1 cellular context compared by ENCODE assay signal in the genomic region with DNA sequence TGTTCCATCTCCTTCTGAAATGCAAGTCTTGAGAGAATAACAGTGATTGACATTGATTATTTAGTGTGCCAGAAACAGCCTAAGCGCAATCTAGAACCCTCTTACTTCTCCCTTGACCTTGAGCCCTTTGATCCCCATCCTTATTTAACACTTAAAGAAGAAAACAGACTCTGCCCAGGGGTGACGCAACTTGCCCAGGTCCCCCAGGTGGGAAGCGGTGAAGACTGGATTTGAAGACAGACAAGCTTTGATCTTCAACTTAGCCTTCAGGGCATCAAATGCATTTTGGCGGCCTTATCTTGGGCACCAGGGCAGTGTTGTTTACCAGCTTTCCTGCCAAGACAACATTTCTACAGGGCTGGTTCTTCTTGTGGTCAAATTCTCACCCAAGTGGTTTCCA.
TF ChIP-seq lines count a peak whose summit lies in the region.

No MANE protein-coding gene starts in this region.

TF ChIP-seq in WTC11, 78 proteins besides CTCF, POLR2A, EP300 and RAD21 (continued from another document):
- TF ChIP-seq SMAD3 (CRISPR knock-in tag; IDR thresholded peaks at IDR 0.05; ENCODE audit: borderline replicate concordance) (no peak), NFYB (CRISPR knock-in tag; conservative IDR thresholded peaks at IDR 0.05; ENCODE audit: low read depth) (no peak), FOXP1 (CRISPR knock-in tag; IDR thresholded peaks at IDR 0.05; ENCODE audit: borderline replicate concordance) (no peak), ZNF396 (CRISPR knock-in tag; IDR thresholded peaks at IDR 0.05; ENCODE audit: borderline replicate concordance) (no peak), GABPB1 (CRISPR knock-in tag; IDR thresholded peaks at IDR 0.05) (no peak)
- TF ChIP-seq, protein P1, sequence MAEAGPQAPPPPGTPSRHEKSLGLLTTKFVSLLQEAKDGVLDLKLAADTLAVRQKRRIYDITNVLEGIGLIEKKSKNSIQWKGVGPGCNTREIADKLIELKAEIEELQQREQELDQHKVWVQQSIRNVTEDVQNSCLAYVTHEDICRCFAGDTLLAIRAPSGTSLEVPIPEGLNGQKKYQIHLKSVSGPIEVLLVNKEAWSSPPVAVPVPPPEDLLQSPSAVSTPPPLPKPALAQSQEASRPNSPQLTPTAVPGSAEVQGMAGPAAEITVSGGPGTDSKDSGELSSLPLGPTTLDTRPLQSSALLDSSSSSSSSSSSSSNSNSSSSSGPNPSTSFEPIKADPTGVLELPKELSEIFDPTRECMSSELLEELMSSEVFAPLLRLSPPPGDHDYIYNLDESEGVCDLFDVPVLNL (CRISPR knock-in tag; IDR thresholded peaks at IDR 0.05; ENCODE audit: borderline replicate concordance, low read depth) = no peak
- TF ChIP-seq, protein P2, sequence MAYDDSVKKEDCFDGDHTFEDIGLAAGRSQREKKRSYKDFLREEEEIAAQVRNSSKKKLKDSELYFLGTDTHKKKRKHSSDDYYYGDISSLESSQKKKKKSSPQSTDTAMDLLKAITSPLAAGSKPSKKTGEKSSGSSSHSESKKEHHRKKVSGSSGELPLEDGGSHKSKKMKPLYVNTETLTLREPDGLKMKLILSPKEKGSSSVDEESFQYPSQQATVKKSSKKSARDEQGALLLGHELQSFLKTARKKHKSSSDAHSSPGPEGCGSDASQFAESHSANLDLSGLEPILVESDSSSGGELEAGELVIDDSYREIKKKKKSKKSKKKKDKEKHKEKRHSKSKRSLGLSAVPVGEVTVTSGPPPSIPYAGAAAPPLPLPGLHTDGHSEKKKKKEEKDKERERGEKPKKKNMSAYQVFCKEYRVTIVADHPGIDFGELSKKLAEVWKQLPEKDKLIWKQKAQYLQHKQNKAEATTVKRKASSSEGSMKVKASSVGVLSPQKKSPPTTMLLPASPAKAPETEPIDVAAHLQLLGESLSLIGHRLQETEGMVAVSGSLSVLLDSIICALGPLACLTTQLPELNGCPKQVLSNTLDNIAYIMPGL (CRISPR knock-in tag; IDR thresholded peaks at IDR 0.05) = no peak
TF ChIP-seq in WTC11: peak in this region for 0.
